In the genomic region with DNA sequence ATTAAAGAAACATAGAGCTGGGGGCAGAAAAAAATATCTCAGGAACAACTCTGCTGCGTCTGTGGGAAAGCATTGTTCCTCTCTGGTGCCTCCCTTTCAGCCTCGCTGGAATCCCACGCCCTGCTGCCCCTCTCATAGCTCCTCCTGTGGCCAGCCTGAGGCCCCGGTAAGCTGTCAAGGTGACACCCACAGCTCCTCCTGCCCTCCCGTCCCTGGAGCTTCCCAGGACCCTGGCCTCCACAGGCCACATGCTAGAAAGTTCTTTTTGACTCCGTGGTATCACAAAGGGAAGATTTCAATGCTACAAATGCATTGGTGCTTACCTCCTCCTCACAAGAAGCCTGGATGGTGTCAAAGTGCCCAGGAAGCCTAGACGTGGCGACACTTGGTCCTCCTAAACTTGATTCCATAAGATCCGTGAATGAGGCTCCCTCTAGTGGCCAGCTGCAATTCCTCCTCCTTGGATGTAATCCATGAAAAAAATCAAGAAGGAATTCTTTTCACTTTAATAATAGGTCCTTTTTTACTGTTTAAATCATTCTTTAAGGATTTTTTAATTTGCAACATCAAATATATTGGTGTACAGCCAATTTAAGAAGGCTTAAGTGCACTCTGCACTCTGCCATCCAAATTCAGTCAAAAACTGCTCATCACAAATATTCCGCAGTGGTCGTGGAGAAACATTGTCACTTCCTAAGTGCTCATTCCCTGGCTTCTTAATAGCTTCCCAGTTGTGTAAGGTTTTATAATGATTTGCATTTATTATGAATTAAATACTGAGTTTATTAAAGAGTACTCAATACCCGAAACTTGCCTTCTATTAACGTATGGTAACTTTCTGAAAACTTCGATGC, we compare ENCODE assay signal across 8 cellular contexts.
A peak's percentile ranks its signal among the peaks of the same experiment; 100 is the strongest.
DNase-seq lines count a peak whose midpoint lies in the region; ATAC-seq, FAIRE-seq and TF ChIP-seq lines count a peak whose summit lies in the region.

No MANE protein-coding gene starts in this region.

- peak; percentile 70 for FAIRE-seq in RCC 7860 (lab: Jason Lieb, UNC)
- no peak for FAIRE-seq in small intestine (lab: Jason Lieb, UNC)

- no peak overlapping the region for H3K27ac ChIP-seq in small intestine (ENCODE audit: low read depth in 1 of 2, low read length in 1 of 2)

- no peaks in the 10 kb centered on the region for H3K9me3 ChIP-seq in small intestine (ENCODE audit: control insufficient read depth, low read depth)

- ATAC-seq in GM21360 (IDR thresholded peaks at IDR 0.05; ENCODE audit: unreplicated experiment): no peak

- peak; percentile 89 for TF ChIP-seq CTCF in LNCAP (IDR thresholded peaks at IDR 0.05)

- no peak overlapping the region for H3K4me3 ChIP-seq in small intestine (ENCODE audit: low read depth in 1 of 2, low read length in 2 of 2)

- no peaks in the 10 kb centered on the region for H3K27me3 ChIP-seq in small intestine (ENCODE audit: control insufficient read depth in 2 of 2, insufficient read depth in 2 of 2, low read length in 2 of 2)

- H3K4me1 ChIP-seq in small intestine (ENCODE audit: control insufficient read depth in 2 of 2, insufficient read depth in 1 of 2, low read depth in 1 of 2, low read length in 1 of 2): no peaks in the 10 kb centered on the region

- 36 to 43% (median 39%) methylated on average over 14 of the region's 14 CpGs for WGBS in small intestine, 3 donors

- no peaks in the 10 kb centered on the region for H3K36me3 ChIP-seq in small intestine (ENCODE audit: control insufficient read depth in 2 of 2, insufficient read depth in 2 of 2, low read length in 2 of 2)

- DNase-seq in NOMO-1 (lab: John Stamatoyannopoulos, UW; ENCODE audit: unreplicated experiment in 2 of 2): peak; percentile 6 to 49
- no peak for DNase-seq in NOMO-1 treated with dmso at 0.1 percent for 144 hours (lab: John Stamatoyannopoulos, UW; ENCODE audit: unreplicated experiment)
- peak; percentile 50 for DNase-seq in RCC 7860 (ENCODE audit: low spot score)
- peak; percentile 82 for DNase-seq in astrocyte of the hippocampus (ENCODE audit: low read depth, low spot score)
- DNase-seq in iPS DF 19.7 (ENCODE audit: low read depth, low spot score): peak; percentile 59
- peak; percentile 67 for DNase-seq in small intestine
